8 cellular contexts compared by ENCODE assay signal in genomic region chr11:75347781-75348613, GRCh38. TPM values are rescaled to one million over a fixed set of nuclear protein-coding genes. Genes with fewer than 3 reads are reported as not detected.
A peak's percentile ranks its signal among the peaks of the same experiment; 100 is the strongest.
DNase-seq lines count a peak whose midpoint lies in the region; ATAC-seq, FAIRE-seq and TF ChIP-seq lines count a peak whose summit lies in the region.

No MANE protein-coding gene starts in this region.

- H3K4me3 Mint-ChIP-seq in HFFc6: peak overlapping the region; percentile 33
- H3K4me3 Mint-ChIP-seq in mesothelial cell of epicardium: no peak overlapping the region

- H3K4me3 ChIP-seq in bronchial epithelial cell (ENCODE audit: low read depth, low read length): no peak overlapping the region

- FAIRE-seq in bronchial epithelial cell (lab: Jason Lieb, UNC): no peak

- H3K27me3 ChIP-seq in bronchial epithelial cell (ENCODE audit: control insufficient read depth, insufficient read depth, low read length): no peaks in the 10 kb centered on the region

- H3K36me3 ChIP-seq in bronchial epithelial cell (ENCODE audit: control insufficient read depth, insufficient read depth, low read length): no peaks in the 10 kb centered on the region

- no peaks in the 10 kb centered on the region for H3K9me3 Mint-ChIP-seq in HFFc6
- H3K9me3 Mint-ChIP-seq in mesothelial cell of epicardium: no peaks in the 10 kb centered on the region

- peaks cover 70% of the 10 kb centered on the region for H3K4me1 Mint-ChIP-seq in HFFc6 (ENCODE audit: low read depth)
- peaks cover 44% of the 10 kb centered on the region for H3K4me1 Mint-ChIP-seq in mesothelial cell of epicardium

- H3K27me3 Mint-ChIP-seq in HFFc6 (ENCODE audit: insufficient read depth) (peaks cover 1% of the 10 kb centered on the region), mesothelial cell of epicardium (ENCODE audit: low read depth) (peaks cover 8% of the 10 kb centered on the region)

- ATAC-seq in GM21447 (IDR thresholded peaks at IDR 0.05; ENCODE audit: unreplicated experiment): no peak

- H3K27ac Mint-ChIP-seq in HFFc6 (peak overlapping the region; percentile 76), mesothelial cell of epicardium (peak overlapping the region; percentile 50)

- TF ChIP-seq CTCF in HFFc6 (IDR thresholded peaks at IDR 0.05) (no peak), bronchial epithelial cell (IDR thresholded peaks at IDR 0.05; ENCODE audit: insufficient read depth, low read length, severe bottlenecking) (no peak), mesothelial cell of epicardium (IDR thresholded peaks at IDR 0.05; ENCODE audit: unreplicated experiment) (no peak)

- H3K36me3 Mint-ChIP-seq in HFFc6 (ENCODE audit: low read depth): no peaks in the 10 kb centered on the region
- H3K36me3 Mint-ChIP-seq in mesothelial cell of epicardium: no peaks in the 10 kb centered on the region

- DNase-seq in AG08396 (ENCODE audit: low spot score) (peak; percentile 91), HFFc6 (peak; percentile 96), bronchial epithelial cell (ENCODE audit: low read depth) (peak; percentile 76), mesothelial cell of epicardium (ENCODE audit: low spot score in 2 of 2, unreplicated experiment in 2 of 2) (no peak), SKM-1 treated with dmso at 0.1 percent for 144 hours (lab: John Stamatoyannopoulos, UW; ENCODE audit: unreplicated experiment) (no peak), SIG-M5 treated with dmso at 0.1 percent for 504 hours (lab: John Stamatoyannopoulos, UW; ENCODE audit: unreplicated experiment) (no peak), T1000 (lab: John Stamatoyannopoulos, UW) (no peak)

RNA-seq across cellular contexts. Expression of gene ARRB1, which starts 3.5 kb away (rescaled TPM):
- 10 to 100 TPM; 10.8 to 14.4 (median 11.2) TPM for total RNA-seq in HFFc6 (2021; fragmentation: NEBNext Ultra II Directional; extraction: Animal tissue kit (Norgen Biotek cat#: 25700))
- total RNA-seq in bronchial epithelial cell (0.26 and 0.64 TPM in 2 replicates), mesothelial cell of epicardium (15.9 to 17.5 TPM (median 16.5 TPM) in 3 replicates)

RNA-seq across cellular contexts. Expression of gene RPS3, which starts 51.3 kb away (rescaled TPM):
- 1,000 to 10,000 TPM; 1,897 to 2,167 (median 1,932) TPM for total RNA-seq in HFFc6 (2021; fragmentation: NEBNext Ultra II Directional; extraction: Animal tissue kit (Norgen Biotek cat#: 25700))
- total RNA-seq in bronchial epithelial cell: 5,315 and 7,110 TPM in 2 replicates
- total RNA-seq in mesothelial cell of epicardium: 2,848 to 2,954 TPM (median 2,936 TPM) in 3 replicates

Comparison
In these comparisons a context has a peak if more than half of its experiments do, and no peak if none do; other contexts are left out.
1. DNase-seq: peak in AG08396 (single experiment), HFFc6 (single experiment) and bronchial epithelial cell (single experiment); none in mesothelial cell of epicardium (0 of 2), SKM-1 treated with dmso at 0.1 percent for 144 hours (single experiment), SIG-M5 treated with dmso at 0.1 percent for 504 hours (single experiment) and T1000 (single experiment).